ENCODE assay signal across 8 cellular contexts in the genomic region with DNA sequence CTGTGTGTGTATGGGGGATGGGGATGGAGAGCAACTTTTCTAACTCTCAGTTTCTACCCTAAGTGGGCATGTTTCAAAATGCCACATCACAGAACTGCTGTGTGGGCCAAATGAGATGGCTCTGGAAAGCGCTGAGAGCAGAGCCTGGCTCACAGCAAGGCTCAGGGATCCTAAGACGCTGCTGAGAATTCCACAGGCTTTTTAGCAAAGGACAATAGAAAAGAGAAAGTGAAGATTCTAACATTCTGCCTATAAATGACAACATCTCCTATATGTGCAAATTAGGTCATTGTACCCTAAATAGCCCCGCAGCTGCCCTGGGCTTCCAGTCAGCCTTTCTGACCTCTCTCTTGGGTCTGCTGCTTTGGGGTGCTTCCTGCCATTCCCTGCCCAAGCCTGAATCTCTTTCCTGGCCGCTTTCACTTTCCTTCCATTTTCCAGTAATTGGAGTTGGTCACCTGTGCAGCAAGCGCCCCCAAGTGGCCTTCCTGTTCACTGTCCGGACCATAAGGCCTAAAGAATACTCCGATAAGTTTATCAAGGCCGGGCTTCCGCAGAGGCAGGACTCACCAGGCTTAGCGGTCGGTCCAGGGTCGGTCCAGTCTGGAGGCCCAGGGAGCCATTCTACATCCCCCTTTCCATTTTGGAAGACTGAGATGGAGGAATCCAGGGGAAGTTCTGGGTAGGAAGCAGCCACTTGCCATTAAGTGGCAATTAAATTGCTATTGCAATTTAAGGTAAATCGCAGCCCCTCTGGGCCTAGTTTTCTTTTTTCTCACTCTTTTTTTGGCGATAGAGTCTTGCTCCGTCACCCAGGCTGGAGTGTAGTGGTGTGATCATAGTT. TPM values are rescaled to one million over a fixed set of nuclear protein-coding genes. Genes with fewer than 3 reads are reported as not detected.
DNase-seq lines count a peak whose midpoint lies in the region; ATAC-seq and TF ChIP-seq lines count a peak whose summit lies in the region.

No MANE protein-coding gene starts in this region.

- peak; percentile 82 for TF ChIP-seq CTCF in GM12873 (IDR thresholded peaks at IDR 0.05; ENCODE audit: insufficient read depth, low read depth, low read length, missing control alignments)
- peak; percentile 71 to 95 (median 88) for TF ChIP-seq CTCF in heart right ventricle (IDR thresholded peaks at IDR 0.05)
- peak; percentile 81 for TF ChIP-seq CTCF in psoas muscle (IDR thresholded peaks at IDR 0.05)
- TF ChIP-seq CTCF in upper lobe of right lung (IDR thresholded peaks at IDR 0.05): peak; percentile 88

- H3K4me1 ChIP-seq in heart right ventricle (peaks cover 8 to 32% (median 17%) of the 10 kb centered on the region in 9 donors), psoas muscle (peaks cover 35% of the 10 kb centered on the region), upper lobe of right lung (peaks cover 12% of the 10 kb centered on the region)

- H3K36me3 ChIP-seq in heart right ventricle: no peaks in the 10 kb centered on the region
- no peaks in the 10 kb centered on the region for H3K36me3 ChIP-seq in psoas muscle (ENCODE audit: insufficient read depth in 1 of 2, low read depth in 1 of 2)
- H3K36me3 ChIP-seq in upper lobe of right lung: no peaks in the 10 kb centered on the region

- H3K4me3 ChIP-seq in heart right ventricle (peak overlapping the region in 9 of 10 donors; percentile 14 to 49 (median 40)), psoas muscle (peak overlapping the region; percentile 53), upper lobe of right lung (peak overlapping the region; percentile 37)

- ATAC-seq in heart right ventricle (peak; percentile 87 to 92 (median 89)), psoas muscle (peak; percentile 85 to 91 (median 87)), upper lobe of right lung (peak; percentile 93), GM21390 (IDR thresholded peaks at IDR 0.05; ENCODE audit: unreplicated experiment) (no peak)

- H3K27me3 ChIP-seq in heart right ventricle (no peaks in the 10 kb centered on the region), psoas muscle (ENCODE audit: insufficient read depth in 3 of 3, low read length in 2 of 3) (no peaks in the 10 kb centered on the region), upper lobe of right lung (no peaks in the 10 kb centered on the region)

- intact Hi-C loops in heart right ventricle (cut with DNase I): loop anchor here in 9 of 10 donors (1.0 to 10.0 kb wide), 10 partner anchors 49 to 205 kb away; a partner anchor contains a TSS
- intact Hi-C loops in psoas muscle (cut with DNase I): loop anchor here (2.0 to 5.0 kb wide), 2 partner anchors 49 to 135 kb away; a partner anchor contains a TSS
- intact Hi-C loops in upper lobe of right lung (cut with DNase I): loop anchor here (2.0 kb wide), 1 partner anchor 49 kb away; no protein-coding TSS in a partner anchor

- H3K27ac ChIP-seq in heart right ventricle: peak overlapping the region in 9 of 10 donors; percentile 3 to 86 (median 78)
- H3K27ac ChIP-seq in psoas muscle: peak overlapping the region; percentile 89
- peak overlapping the region; percentile 82 for H3K27ac ChIP-seq in upper lobe of right lung

- DNase-seq in NCI-H1092 treated with DMSO at 0.1 percent for 48 hours (lab: John Stamatoyannopoulos, UW): peak; percentile 62
- peak; percentile 46 to 73 (median 58) for DNase-seq in T-helper 1 cell
- DNase-seq in amniotic epithelial cell (ENCODE audit: low read depth): peak; percentile 89
- DNase-seq in heart right ventricle: peak; percentile 86 to 92
- peak; percentile 89 to 93 for DNase-seq in psoas muscle
- DNase-seq in upper lobe of right lung: peak; percentile 91

- 14 to 15% methylated on average over 15 of the region's 15 CpGs for WGBS in heart right ventricle, 2 donors
- WGBS in psoas muscle, 3 donors: 16% methylated on average over 15 of the region's 15 CpGs

- H3K9me3 ChIP-seq in heart right ventricle (no peaks in the 10 kb centered on the region), psoas muscle (no peaks in the 10 kb centered on the region), upper lobe of right lung (no peaks in the 10 kb centered on the region)

RNA-seq across cellular contexts. Expression of a gene that starts 6.7 kb away (rescaled TPM):
- 10 to 100 TPM; 15.5 to 49.2 (median 26.9) TPM for total RNA-seq in heart right ventricle
- 10 to 100 TPM in 1 of 2 donors, 1 to 10 TPM in 1; 7.3 to 12.1 TPM for polyA plus RNA-seq in heart right ventricle
- 100 to 1,000 TPM in 1 of 4 donors, 10 to 100 TPM in 3; 26.3 to 129 (median 54.2) TPM for total RNA-seq in psoas muscle
- polyA plus RNA-seq in psoas muscle: 10 to 100 TPM in 2 of 3 donors, 1 to 10 TPM in 1; 2.2 to 10.8 (median 10.5) TPM
- 102 TPM for total RNA-seq in upper lobe of right lung

RNA-seq across cellular contexts. Expression of a gene that starts 30.4 kb away (rescaled TPM):
- total RNA-seq in heart right ventricle (10 to 100 TPM in 8 of 10 donors, 1 to 10 TPM in 2; 8.3 to 25.1 (median 12.5) TPM), psoas muscle (10 to 100 TPM; 13.3 to 21.3 (median 15.8) TPM), upper lobe of right lung (44.6 TPM)
- polyA plus RNA-seq in heart right ventricle (10 to 100 TPM; 15.9 to 27.0 TPM), psoas muscle (10 to 100 TPM; 18.9 to 30.8 (median 26.4) TPM)

RNA-seq across cellular contexts. Expression of a gene that starts 36.4 kb away (rescaled TPM):
- 10 to 100 TPM; 13.4 to 28.4 (median 22.5) TPM for total RNA-seq in heart right ventricle
- 10 to 100 TPM in 1 of 2 donors, 1 to 10 TPM in 1; 9.3 to 26.0 TPM for polyA plus RNA-seq in heart right ventricle
- total RNA-seq in psoas muscle: 10 to 100 TPM; 25.8 to 36.6 (median 28.2) TPM
- 10 to 100 TPM; 11.4 to 22.6 (median 13.9) TPM for polyA plus RNA-seq in psoas muscle
- total RNA-seq in upper lobe of right lung: 28.7 TPM

RNA-seq across cellular contexts. Expression of a gene that starts 54.3 kb away (rescaled TPM):
- not detected for total RNA-seq in heart right ventricle
- not detected for polyA plus RNA-seq in heart right ventricle
- total RNA-seq in psoas muscle: not detected
- polyA plus RNA-seq in psoas muscle: under 1 TPM in 2 of 3 donors, not detected in 1; 0.13 to 0.14 TPM
- 369 TPM for total RNA-seq in upper lobe of right lung
